Comparison of ENCODE assay signal across 25 cellular contexts in the genomic region with DNA sequence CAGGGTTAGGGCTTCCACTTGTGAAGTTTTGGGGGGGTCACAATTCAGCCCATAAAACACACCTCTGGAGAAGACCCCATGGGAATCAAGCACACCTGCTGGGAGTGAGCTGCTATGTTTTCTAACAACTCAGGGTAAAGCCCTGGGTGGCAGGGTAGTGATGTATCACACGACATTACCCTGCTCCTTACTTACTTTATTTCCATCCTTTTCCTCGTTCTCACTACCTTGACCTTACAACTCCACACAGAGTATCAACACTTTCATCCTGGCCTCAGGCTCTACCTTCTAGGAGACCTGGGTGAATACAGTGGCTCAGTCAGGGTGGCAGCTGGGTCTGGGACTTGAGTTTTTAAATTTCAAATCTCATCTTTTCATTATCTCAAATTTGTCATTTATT.
"Had no signal": no experiment of that assay in that cellular context is flagged by ENCODE, and none has a peak within 500 bp of the region (broad histone marks: within the 10 kb centered on the region; RNA-seq: fewer than 3 reads in every experiment).

No MANE protein-coding gene starts in this region.

- H3K4me3 ChIP-seq: colonic mucosa, coronary artery, dorsolateral prefrontal cortex, esophagus muscularis mucosa, esophagus squamous epithelium, gastrocnemius medialis, gastroesophageal sphincter, heart left ventricle, heart right ventricle had no signal

- H3K4me3 Mint-ChIP-seq: dendritic cell treated with granulocyte-macrophage colony-stimulating factor and Interleukin-4, amounts not matched to agents 40 ng/mL and 50 ng/mL, for 4 days; effector memory CD8-positive, alpha-beta T cell; endodermal cell had no signal

- H3K27ac Mint-ChIP-seq: dendritic cell treated with granulocyte-macrophage colony-stimulating factor and Interleukin-4, amounts not matched to agents 40 ng/mL and 50 ng/mL, for 4 days; effector memory CD8-positive, alpha-beta T cell; endodermal cell had no signal

- H3K27me3 ChIP-seq: colonic mucosa, esophagus muscularis mucosa, esophagus squamous epithelium, foreskin keratinocyte, gastrocnemius medialis, gastroesophageal sphincter, heart left ventricle, heart right ventricle had no signal

- H3K4me1 ChIP-seq: colonic mucosa, esophagus muscularis mucosa, esophagus squamous epithelium, foreskin keratinocyte, gastrocnemius medialis, gastroesophageal sphincter, heart left ventricle, heart right ventricle had no signal

- H3K4me1 Mint-ChIP-seq: endodermal cell had no signal

- H3K36me3 ChIP-seq: colonic mucosa, esophagus muscularis mucosa, esophagus squamous epithelium, gastrocnemius medialis, gastroesophageal sphincter, heart left ventricle, heart right ventricle had no signal

- H3K9me3 Mint-ChIP-seq: dendritic cell treated with granulocyte-macrophage colony-stimulating factor and Interleukin-4, amounts not matched to agents 40 ng/mL and 50 ng/mL, for 4 days; effector memory CD8-positive, alpha-beta T cell had no signal

- ATAC-seq: effector memory CD8-positive, alpha-beta T cell; esophagus mucosa; foreskin keratinocyte; gastrocnemius medialis; gastroesophageal sphincter; heart left ventricle; heart right ventricle had no signal

- H3K9me3 ChIP-seq: colonic mucosa, esophagus muscularis mucosa, esophagus squamous epithelium, gastrocnemius medialis, gastroesophageal sphincter had no signal

- H3K27me3 Mint-ChIP-seq: dendritic cell treated with granulocyte-macrophage colony-stimulating factor and Interleukin-4, amounts not matched to agents 40 ng/mL and 50 ng/mL, for 4 days; effector memory CD8-positive, alpha-beta T cell had no signal

- H3K27ac ChIP-seq: colonic mucosa, coronary artery, dorsolateral prefrontal cortex, epithelial cell of prostate, esophagus muscularis mucosa, esophagus squamous epithelium, foreskin keratinocyte, gastrocnemius medialis, gastroesophageal sphincter, heart left ventricle, heart right ventricle had no signal

- DNase-seq: colonic mucosa; cortex of kidney; dermis blood vessel endothelial cell; dorsolateral prefrontal cortex; effector CD4-positive, alpha-beta T cell; effector CD8-positive, alpha-beta T cell; effector memory CD4-positive, alpha-beta T cell; effector memory CD8-positive, alpha-beta T cell; endodermal cell; erythroblast; esophagus squamous epithelium; foreskin fibroblast; foreskin keratinocyte; foreskin melanocyte; gastrocnemius medialis; glutamatergic neuron; head of caudate nucleus; heart left ventricle; heart right ventricle had no signal
